Comparison of ENCODE assay signal across 10 cellular contexts in genomic region chrX:72120798-72121197, GRCh38. TPM values are rescaled to one million over a fixed set of nuclear protein-coding genes. Genes with fewer than 3 reads are reported as not detected.
DNase-seq lines count a peak whose midpoint lies in the region; ATAC-seq and TF ChIP-seq lines count a peak whose summit lies in the region.
"Had no signal": no experiment of that assay in that cellular context is flagged by ENCODE, and none has a peak within 500 bp of the region (broad histone marks: within the 10 kb centered on the region; RNA-seq: fewer than 3 reads in every experiment).

No MANE protein-coding gene starts in this region.

- H3K27me3 ChIP-seq in CD4-positive, CD25-positive, alpha-beta regulatory T cell (ENCODE audit: control insufficient read depth, insufficient read depth, low read length): no peaks in the 10 kb centered on the region

- peak overlapping the region in 2 of 3 donors; percentile 19 to 66 for H3K27ac Mint-ChIP-seq in CD4-positive, CD25-positive, alpha-beta regulatory T cell
- peak overlapping the region; percentile 81 for H3K27ac Mint-ChIP-seq in endothelial cell (ENCODE audit: unreplicated experiment)
- peak overlapping the region; percentile 69 to 70 for H3K27ac Mint-ChIP-seq in natural killer cell treated with Interleukin-12 subunit alpha and Interleukin-12 subunit beta and Interleukin-15 and Interleukin-18, amount 100 ng/mL, for 72 hours
- no peak overlapping the region for H3K27ac Mint-ChIP-seq in activated naive CD4-positive, alpha-beta T cell treated with anti-CD3 and anti-CD28 coated beads, Interleukin-2, amount 10 ng/mL, durations not matched to agents 7 days and 5 days
- H3K27ac Mint-ChIP-seq: activated T-helper 1 cell treated with anti-CD3 and anti-CD28 coated beads, Interleukin-12 subunit alpha, Interleukin-12 subunit beta, Interleukin-2, Interleukin-4 antibody, amounts not matched to agents 30 ng/mL and 10 ng/mL and 1 ng/mL, durations not matched to agents 14 hours and 24 hours and 36 hours had no signal

- no peak for TF ChIP-seq CTCF in endothelial cell (IDR thresholded peaks at IDR 0.05; ENCODE audit: unreplicated experiment)

- H3K4me3 ChIP-seq in CD4-positive, CD25-positive, alpha-beta regulatory T cell (ENCODE audit: low read depth, low read length): no peak overlapping the region
- H3K4me3 ChIP-seq: psoas muscle had no signal

- H3K9me3 Mint-ChIP-seq in CD4-positive, CD25-positive, alpha-beta regulatory T cell: peaks cover 0 to 4% (median 0%) of the 10 kb centered on the region in 7 donors
- no peaks in the 10 kb centered on the region for H3K9me3 Mint-ChIP-seq in endothelial cell (ENCODE audit: unreplicated experiment)
- no peaks in the 10 kb centered on the region for H3K9me3 Mint-ChIP-seq in natural killer cell treated with Interleukin-12 subunit alpha and Interleukin-12 subunit beta and Interleukin-15 and Interleukin-18, amount 100 ng/mL, for 72 hours
- H3K9me3 Mint-ChIP-seq in activated naive CD4-positive, alpha-beta T cell treated with anti-CD3 and anti-CD28 coated beads, Interleukin-2, amount 10 ng/mL, durations not matched to agents 7 days and 5 days: no peaks in the 10 kb centered on the region
- H3K9me3 Mint-ChIP-seq: activated T-helper 1 cell treated with anti-CD3 and anti-CD28 coated beads, Interleukin-12 subunit alpha, Interleukin-12 subunit beta, Interleukin-2, Interleukin-4 antibody, amounts not matched to agents 30 ng/mL and 10 ng/mL and 1 ng/mL, durations not matched to agents 14 hours and 24 hours and 36 hours had no signal

- H3K36me3 Mint-ChIP-seq in CD4-positive, CD25-positive, alpha-beta regulatory T cell: no peaks in the 10 kb centered on the region
- H3K36me3 Mint-ChIP-seq in endothelial cell (ENCODE audit: low read depth, unreplicated experiment): peaks cover 4% of the 10 kb centered on the region
- H3K36me3 Mint-ChIP-seq in natural killer cell treated with Interleukin-12 subunit alpha and Interleukin-12 subunit beta and Interleukin-15 and Interleukin-18, amount 100 ng/mL, for 72 hours: no peaks in the 10 kb centered on the region
- H3K36me3 Mint-ChIP-seq in activated naive CD4-positive, alpha-beta T cell treated with anti-CD3 and anti-CD28 coated beads, Interleukin-2, amount 10 ng/mL, durations not matched to agents 7 days and 5 days: no peaks in the 10 kb centered on the region

- no peak for ATAC-seq in CD4-positive, CD25-positive, alpha-beta regulatory T cell (ENCODE audit: low read depth in 2 of 2)
- ATAC-seq in natural killer cell treated with Interleukin-12 subunit alpha and Interleukin-12 subunit beta and Interleukin-15 and Interleukin-18, amount 100 ng/mL, for 72 hours: peak in 1 of 2 donors; percentile 29
- ATAC-seq in GM21529 (IDR thresholded peaks at IDR 0.05; ENCODE audit: unreplicated experiment) (no peak), HG02623 (IDR thresholded peaks at IDR 0.05; ENCODE audit: unreplicated experiment) (no peak)

- peaks cover 0 to 21% (median 9%) of the 10 kb centered on the region in 4 donors for H3K4me1 Mint-ChIP-seq in CD4-positive, CD25-positive, alpha-beta regulatory T cell
- H3K4me1 Mint-ChIP-seq in endothelial cell (ENCODE audit: unreplicated experiment): peaks cover 39% of the 10 kb centered on the region
- peaks cover 57% of the 10 kb centered on the region in 2 donors for H3K4me1 Mint-ChIP-seq in natural killer cell treated with Interleukin-12 subunit alpha and Interleukin-12 subunit beta and Interleukin-15 and Interleukin-18, amount 100 ng/mL, for 72 hours (ENCODE audit: low read depth in 2 of 2)
- H3K4me1 Mint-ChIP-seq in activated naive CD4-positive, alpha-beta T cell treated with anti-CD3 and anti-CD28 coated beads, Interleukin-2, amount 10 ng/mL, durations not matched to agents 7 days and 5 days: peaks cover 26% of the 10 kb centered on the region

- H3K27me3 Mint-ChIP-seq in CD4-positive, CD25-positive, alpha-beta regulatory T cell: peaks cover 6% of the 10 kb centered on the region
- no peaks in the 10 kb centered on the region for H3K27me3 Mint-ChIP-seq in endothelial cell (ENCODE audit: unreplicated experiment)
- peaks cover 0 to 33% of the 10 kb centered on the region in 2 donors for H3K27me3 Mint-ChIP-seq in natural killer cell treated with Interleukin-12 subunit alpha and Interleukin-12 subunit beta and Interleukin-15 and Interleukin-18, amount 100 ng/mL, for 72 hours
- H3K27me3 Mint-ChIP-seq in activated naive CD4-positive, alpha-beta T cell treated with anti-CD3 and anti-CD28 coated beads, Interleukin-2, amount 10 ng/mL, durations not matched to agents 7 days and 5 days: peaks cover 52% of the 10 kb centered on the region

- H3K36me3 ChIP-seq in CD4-positive, CD25-positive, alpha-beta regulatory T cell (ENCODE audit: control insufficient read depth, insufficient read depth, low read length): no peaks in the 10 kb centered on the region

- DNase-seq in CD4-positive, CD25-positive, alpha-beta regulatory T cell: no peak
- DNase-seq in NCI-H1694 treated with DMSO at 0.1 percent for 48 hours (lab: John Stamatoyannopoulos, UW) (peak; percentile 39), endothelial cell (ENCODE audit: low spot score) (no peak), NCI-H748 (lab: John Stamatoyannopoulos, UW; ENCODE audit: unreplicated experiment) (no peak)
- DNase-seq in natural killer cell treated with Interleukin-12 subunit alpha and Interleukin-12 subunit beta and Interleukin-15 and Interleukin-18, amount 100 ng/mL, for 72 hours (ENCODE audit: low spot score): no peak
- no peak for DNase-seq in activated naive CD4-positive, alpha-beta T cell treated with anti-CD3 and anti-CD28 coated beads, Interleukin-2, amount 10 ng/mL, durations not matched to agents 7 days and 5 days

- no peak overlapping the region for H3K4me3 Mint-ChIP-seq in CD4-positive, CD25-positive, alpha-beta regulatory T cell
- no peak overlapping the region for H3K4me3 Mint-ChIP-seq in endothelial cell (ENCODE audit: unreplicated experiment)
- H3K4me3 Mint-ChIP-seq in natural killer cell treated with Interleukin-12 subunit alpha and Interleukin-12 subunit beta and Interleukin-15 and Interleukin-18, amount 100 ng/mL, for 72 hours: peak overlapping the region; percentile 67
- no peak overlapping the region for H3K4me3 Mint-ChIP-seq in activated naive CD4-positive, alpha-beta T cell treated with anti-CD3 and anti-CD28 coated beads, Interleukin-2, amount 10 ng/mL, durations not matched to agents 7 days and 5 days

- no peak overlapping the region for H3K27ac ChIP-seq in CD4-positive, CD25-positive, alpha-beta regulatory T cell (ENCODE audit: insufficient read depth, low read length, poor library complexity, severe bottlenecking)
- H3K27ac ChIP-seq: psoas muscle had no signal

- H3K4me1 ChIP-seq in CD4-positive, CD25-positive, alpha-beta regulatory T cell (ENCODE audit: control insufficient read depth, insufficient read depth, low read length, poor library complexity, severe bottlenecking): peaks cover 12% of the 10 kb centered on the region

- H3K9me3 ChIP-seq in CD4-positive, CD25-positive, alpha-beta regulatory T cell (ENCODE audit: control insufficient read depth in 2 of 2, low read length in 2 of 2): no peaks in the 10 kb centered on the region
- H3K9me3 ChIP-seq: psoas muscle had no signal

- CTCF ChIA-PET in activated naive CD4-positive, alpha-beta T cell treated with anti-CD3 and anti-CD28 coated beads, Interleukin-2, amount 10 ng/mL, durations not matched to agents 7 days and 5 days (lab: Charles Lee): no interaction called here

RNA-seq across cellular contexts. Expression of gene RTL5, which starts 10.9 kb away (rescaled TPM):
- total RNA-seq in CD4-positive, CD25-positive, alpha-beta regulatory T cell: 1.1 TPM
- polyA plus RNA-seq in CD4-positive, CD25-positive, alpha-beta regulatory T cell: under 1 TPM in 2 of 4 donors, not detected in 2; 0.05 to 0.09 TPM
- 8.5 TPM for total RNA-seq in endothelial cell (ENCODE audit: unreplicated experiment)
- total RNA-seq in natural killer cell treated with Interleukin-12 subunit alpha and Interleukin-12 subunit beta and Interleukin-15 and Interleukin-18, amount 100 ng/mL, for 72 hours: under 1 TPM; 0.33 to 0.75 TPM
